28 cellular contexts compared by ENCODE assay signal in genomic region chr12:52229836-52230343, GRCh38. TPM values are rescaled to one million over a fixed set of nuclear protein-coding genes. Genes with fewer than 3 reads are reported as not detected.
A peak's percentile ranks its signal among the peaks of the same experiment; 100 is the strongest.
DNase-seq lines count a peak whose midpoint lies in the region; ATAC-seq and TF ChIP-seq lines count a peak whose summit lies in the region.
"Had no signal": no experiment of that assay in that cellular context is flagged by ENCODE, and none has a peak within 500 bp of the region (broad histone marks: within the 10 kb centered on the region; RNA-seq: fewer than 3 reads in every experiment).

No MANE protein-coding gene starts in this region.

- POLR2A ChIA-PET in PC-9 (lab: Charles Lee; ENCODE audit: unreplicated experiment) = interaction anchor here (0.5 to 1.9 kb wide), 14 partner anchors 8 to 849 kb away, joined by 3 to 29 read pairs (median 6); partner anchors contain the start of gene SPRYD3
- POLR2A ChIA-PET in T-cell (lab: Charles Lee) = interaction anchor here in 1 of 2 donors (0.6 kb wide), 1 partner anchor 269 kb away, joined by 3 read pairs; no protein-coding TSS in a partner anchor
- POLR2A ChIA-PET in activated CD8-positive, alpha-beta T cell treated with anti-CD3 and anti-CD28 coated beads for 36 hours (lab: Charles Lee) = no interaction called here

- H3K23ac ChIP-seq in trophoblast cell (ENCODE audit: low read length) = no peak overlapping the region

- peak overlapping the region; percentile 87 for H2BK120ac ChIP-seq in trophoblast cell (ENCODE audit: insufficient read depth, low read length, poor library complexity)

- H4K8ac ChIP-seq in trophoblast cell (ENCODE audit: low read depth, low read length) = peak overlapping the region; percentile 15

- H3K27me3 ChIP-seq in ACC112 (ENCODE audit: insufficient read depth, low read length) = no peaks in the 10 kb centered on the region
- H3K27me3 ChIP-seq in PC-9 (ENCODE audit: insufficient read depth, low read depth) = no peaks in the 10 kb centered on the region
- H3K27me3 ChIP-seq in mammary epithelial cell (ENCODE audit: insufficient read depth, low read length) = no peaks in the 10 kb centered on the region
- H3K27me3 ChIP-seq in trophoblast cell (ENCODE audit: insufficient read depth, low read length) = no peaks in the 10 kb centered on the region
- peaks cover 37% of the 10 kb centered on the region for H3K27me3 ChIP-seq in GM23338 (ENCODE audit: insufficient read depth)

- H3K4me3 Mint-ChIP-seq in GM23338 (no peak overlapping the region), T-cell (no peak overlapping the region)
- no peak overlapping the region for H3K4me3 Mint-ChIP-seq in activated CD8-positive, alpha-beta T cell treated with anti-CD3 and anti-CD28 coated beads for 36 hours
- H3K4me3 Mint-ChIP-seq: activated CD4-positive, alpha-beta T cell treated with anti-CD3 and anti-CD28 coated beads for 36 hours; activated naive CD4-positive, alpha-beta T cell treated with anti-CD3 and anti-CD28 coated beads, Interleukin-2, amount 10 ng/mL, durations not matched to agents 7 days and 5 days; activated T-cell treated with anti-CD3 and anti-CD28 coated beads, Interleukin-2, amount 50 U/mL, for 72 hours; neural progenitor cell; stimulated activated naive CD8-positive, alpha-beta T cell treated with anti-CD3 and anti-CD28 coated beads, Interleukin-15, Interleukin-2, amounts not matched to agents 100 ng/mL and 50 ng/mL, for 24 hours had no signal

- H3K9me3 Mint-ChIP-seq in GM23338 (no peaks in the 10 kb centered on the region), T-cell (no peaks in the 10 kb centered on the region)
- no peaks in the 10 kb centered on the region for H3K9me3 Mint-ChIP-seq in activated CD8-positive, alpha-beta T cell treated with anti-CD3 and anti-CD28 coated beads for 36 hours
- H3K9me3 Mint-ChIP-seq: activated naive CD4-positive, alpha-beta T cell treated with anti-CD3 and anti-CD28 coated beads, Interleukin-2, amount 10 ng/mL, durations not matched to agents 7 days and 5 days; activated T-cell treated with anti-CD3 and anti-CD28 coated beads, Interleukin-2, amount 50 U/mL, for 72 hours; neural progenitor cell; stimulated activated naive CD8-positive, alpha-beta T cell treated with anti-CD3 and anti-CD28 coated beads, Interleukin-15, Interleukin-2, amounts not matched to agents 100 ng/mL and 50 ng/mL, for 24 hours had no signal

- whole genome bisulfite sequencing in mammary epithelial cell (ENCODE audit: low coverage, missing lambda C conversion rate) = 88% methylated on average over 2 of the region's 2 CpGs
- no CpG with 5 or more reads among the region's 2 CpGs for WGBS in trophoblast cell (ENCODE audit: extremely low coverage, insufficient coverage, insufficient read length)

- no peaks in the 10 kb centered on the region for H3K9me2 ChIP-seq in PC-9 (ENCODE audit: insufficient read depth)
- no peaks in the 10 kb centered on the region for H3K9me2 ChIP-seq in GM23338 (ENCODE audit: insufficient read depth)

- peak overlapping the region; percentile 66 for H2BK5ac ChIP-seq in trophoblast cell (ENCODE audit: low read depth, low read length, poor library complexity)

- peak overlapping the region; percentile 21 for H2AK5ac ChIP-seq in trophoblast cell (ENCODE audit: low read length)

- peaks cover 52% of the 10 kb centered on the region for H3K79me1 ChIP-seq in trophoblast cell (ENCODE audit: low read length)

- H3K79me2 ChIP-seq in ACC112 (ENCODE audit: control insufficient read depth, insufficient read depth, low read length, unreplicated experiment) = no peaks in the 10 kb centered on the region
- H3K79me2 ChIP-seq in PC-9 (ENCODE audit: low read depth) = peaks cover 35% of the 10 kb centered on the region
- peaks cover 32% of the 10 kb centered on the region for H3K79me2 ChIP-seq in mammary epithelial cell (ENCODE audit: insufficient read depth, low read length)
- peaks cover 26% of the 10 kb centered on the region for H3K79me2 ChIP-seq in trophoblast cell (ENCODE audit: control insufficient read depth, insufficient read depth, low read length, poor library complexity)
- no peaks in the 10 kb centered on the region for H3K79me2 ChIP-seq in GM23338 (replicated peaks; ENCODE audit: insufficient read depth)
- H3K79me2 ChIP-seq: hepatocyte had no signal

- peak overlapping the region; percentile 95 for H3K27ac ChIP-seq in ACC112 (ENCODE audit: low read depth, low read length)
- peak overlapping the region; percentile 97 for H3K27ac ChIP-seq in PC-9
- H3K27ac ChIP-seq in mammary epithelial cell (ENCODE audit: insufficient read depth, low read depth, low read length) = peak overlapping the region; percentile 79
- peak overlapping the region; percentile 54 for H3K27ac ChIP-seq in trophoblast cell (ENCODE audit: low read depth, low read length)
- no peak overlapping the region for H3K27ac ChIP-seq in GM23338 (ENCODE audit: low read depth)
- H3K27ac ChIP-seq: BLaER1, neural progenitor cell, transverse colon had no signal

- H3K4me2 ChIP-seq in PC-9 (peak overlapping the region; percentile 99), mammary epithelial cell (ENCODE audit: insufficient read depth, low read depth, low read length) (peak overlapping the region; percentile 30), trophoblast cell (ENCODE audit: low read length) (no peak overlapping the region), GM23338 (no peak overlapping the region)
- H3K4me2 ChIP-seq: BLaER1, hepatocyte, neural progenitor cell had no signal

- BruUV-seq in PC-9 (replicated peaks; lab: Mats Ljungman, UMichigan) (no TSS peak), mammary epithelial cell (replicated peaks; lab: Mats Ljungman, UMichigan) (no TSS peak)

- peak overlapping the region; percentile 80 for H2BK12ac ChIP-seq in trophoblast cell (ENCODE audit: low read length)

- intact Hi-C loops in PC-9 (cut with micrococcal nuclease; ENCODE audit: unreplicated experiment) = loop anchor here (1.0 to 5.0 kb wide), 3 partner anchors 15 to 717 kb away; partner anchors contain the start of gene KRT18
- intact Hi-C loops in mammary epithelial cell (cut with micrococcal nuclease) = loop anchor here (2.0 to 5.0 kb wide), 2 partner anchors 15 to 292 kb away; partner anchors contain the start of gene KRT5
- intact Hi-C loops in activated CD8-positive, alpha-beta T cell treated with anti-CD3 and anti-CD28 coated beads for 36 hours (cut with micrococcal nuclease) = no loop called here

- no peaks in the 10 kb centered on the region for H3K36me3 ChIP-seq in ACC112 (ENCODE audit: insufficient read depth, low read length)
- H3K36me3 ChIP-seq in PC-9 (ENCODE audit: low read depth) = peaks cover 8% of the 10 kb centered on the region
- H3K36me3 ChIP-seq in mammary epithelial cell (ENCODE audit: insufficient read depth, low read length) = peaks cover 6% of the 10 kb centered on the region
- H3K36me3 ChIP-seq in trophoblast cell (ENCODE audit: control insufficient read depth in 1 of 2, insufficient read depth in 2 of 2, low read length in 2 of 2) = peaks cover 2 to 3% of the 10 kb centered on the region in 2 experiments
- no peaks in the 10 kb centered on the region for H3K36me3 ChIP-seq in GM23338 (ENCODE audit: insufficient read depth)
- H3K36me3 ChIP-seq: BLaER1, neural progenitor cell, transverse colon had no signal

- H3K36me3 Mint-ChIP-seq in GM23338 (ENCODE audit: low read depth) (no peaks in the 10 kb centered on the region; the same call in 2 of the 3 replicates), T-cell (no peaks in the 10 kb centered on the region)
- no peaks in the 10 kb centered on the region for H3K36me3 Mint-ChIP-seq in activated CD8-positive, alpha-beta T cell treated with anti-CD3 and anti-CD28 coated beads for 36 hours (ENCODE audit: low read depth)
- H3K36me3 Mint-ChIP-seq: activated naive CD4-positive, alpha-beta T cell treated with anti-CD3 and anti-CD28 coated beads, Interleukin-2, amount 10 ng/mL, durations not matched to agents 7 days and 5 days; neural progenitor cell had no signal

- DNase-seq in PC-9 = no peak
- DNase-seq in mammary epithelial cell = no peak
- peak in 1 of 2 donors; percentile 39 for DNase-seq in trophoblast cell
- DNase-seq in GM23338 (ENCODE audit: low spot score) = no peak
- DNase-seq in T-cell = no peak
- no peak for DNase-seq in activated CD8-positive, alpha-beta T cell treated with anti-CD3 and anti-CD28 coated beads for 36 hours
- DNase-seq: activated CD4-positive, alpha-beta T cell treated with anti-CD3 and anti-CD28 coated beads for 36 hours; activated naive CD4-positive, alpha-beta T cell treated with anti-CD3 and anti-CD28 coated beads, Interleukin-2, amount 10 ng/mL, durations not matched to agents 7 days and 5 days; activated T-cell treated with anti-CD3 and anti-CD28 coated beads, Interleukin-2, amount 50 U/mL, for 72 hours; anterior cingulate cortex; erythroblast; foreskin melanocyte; H7; Karpas-422; NCI-H1048; NCI-H187 treated with DMSO at 0.1 percent for 48 hours; NCI-H774; SHP77 treated with DMSO at 0.1 percent for 48 hours; stimulated activated CD4-positive, alpha-beta T cell treated with anti-CD3 and anti-CD28 coated beads, Interleukin-12 subunit alpha, Interleukin-12 subunit beta, amount 100 ng/mL, for 4 hours; transverse colon had no signal

- no peak overlapping the region for H2AFZ ChIP-seq in ACC112 (ENCODE audit: low read length, unreplicated experiment)
- H2AFZ ChIP-seq in PC-9 = no peak overlapping the region
- no peak overlapping the region for H2AFZ ChIP-seq in mammary epithelial cell (ENCODE audit: low read depth, low read length)
- H2AFZ ChIP-seq in trophoblast cell (ENCODE audit: insufficient read depth, low read length, poor library complexity) = no peak overlapping the region
- no peak overlapping the region for H2AFZ ChIP-seq in GM23338
- H2AFZ ChIP-seq: hepatocyte, neural progenitor cell had no signal

- CTCF ChIA-PET in PC-9 (lab: Charles Lee) (interaction anchor here (1.5 kb wide), 1 partner anchor 14 kb away, joined by 10 read pairs; no protein-coding TSS in a partner anchor), mammary epithelial cell (lab: Charles Lee; ENCODE audit: low non-redundant PET) (no interaction called here), T-cell (lab: Charles Lee) (no interaction called here)
- CTCF ChIA-PET in activated CD8-positive, alpha-beta T cell treated with anti-CD3 and anti-CD28 coated beads for 36 hours (lab: Charles Lee) = no interaction called here

- dilution Hi-C loops in mammary epithelial cell (cut with HindIII; ENCODE audit: low sequenced_read_pairs) = no loop called here

- TF ChIP-seq CTCF in PC-9 (conservative IDR thresholded peaks at IDR 0.05) = no peak
- TF ChIP-seq CTCF in mammary epithelial cell (conservative IDR thresholded peaks at IDR 0.05 in 1 of 2, IDR thresholded peaks at IDR 0.05 in 1 of 2; ENCODE audit: extremely low read depth in 1 of 2, insufficient read depth in 1 of 2, low read depth in 1 of 2, low read length in 2 of 2) = no peak
- TF ChIP-seq CTCF in GM23338 (conservative IDR thresholded peaks at IDR 0.05; ENCODE audit: low read depth in 2 of 2) = no peak
- TF ChIP-seq CTCF in activated CD8-positive, alpha-beta T cell treated with anti-CD3 and anti-CD28 coated beads for 36 hours (IDR thresholded peaks at IDR 0.05) = no peak

- H3F3A ChIP-seq in PC-9 (ENCODE audit: insufficient read depth, low read depth) = peaks cover 56% of the 10 kb centered on the region
- no peaks in the 10 kb centered on the region for H3F3A ChIP-seq in GM23338 (replicated peaks; ENCODE audit: low read depth)

- H3K27ac Mint-ChIP-seq in GM23338 (no peak overlapping the region), T-cell (no peak overlapping the region)
- H3K27ac Mint-ChIP-seq in activated CD8-positive, alpha-beta T cell treated with anti-CD3 and anti-CD28 coated beads for 36 hours = no peak overlapping the region
- H3K27ac Mint-ChIP-seq: activated CD4-positive, alpha-beta T cell treated with anti-CD3 and anti-CD28 coated beads for 36 hours; activated naive CD4-positive, alpha-beta T cell treated with anti-CD3 and anti-CD28 coated beads, Interleukin-2, amount 10 ng/mL, durations not matched to agents 7 days and 5 days; activated T-cell treated with anti-CD3 and anti-CD28 coated beads, Interleukin-2, amount 50 U/mL, for 72 hours; stimulated activated naive CD8-positive, alpha-beta T cell treated with anti-CD3 and anti-CD28 coated beads, Interleukin-15, Interleukin-2, amounts not matched to agents 100 ng/mL and 50 ng/mL, for 24 hours had no signal

- H4K91ac ChIP-seq in trophoblast cell (ENCODE audit: low read depth, low read length) = peak overlapping the region; percentile 88

- no peak overlapping the region for H3K4me3 ChIP-seq in ACC112 (ENCODE audit: low read depth, low read length)
- no peak overlapping the region for H3K4me3 ChIP-seq in PC-9
- H3K4me3 ChIP-seq in mammary epithelial cell (replicated peaks in 1 of 3; ENCODE audit: insufficient read depth in 1 of 3, low read depth in 2 of 3, low read length in 3 of 3) = no peak overlapping the region
- H3K4me3 ChIP-seq in trophoblast cell (ENCODE audit: low read depth, low read length) = no peak overlapping the region
- no peak overlapping the region for H3K4me3 ChIP-seq in GM23338
- H3K4me3 ChIP-seq: BLaER1, hepatocyte, neural progenitor cell, transverse colon had no signal

- peak overlapping the region; percentile 50 for H3K14ac ChIP-seq in trophoblast cell (ENCODE audit: low read length)

- peak overlapping the region; percentile 19 for H3K18ac ChIP-seq in trophoblast cell (ENCODE audit: low read length)

- H3K4me1 ChIP-seq in ACC112 (ENCODE audit: control insufficient read depth, insufficient read depth, low read length, unreplicated experiment) (peaks cover 48% of the 10 kb centered on the region), PC-9 (replicated peaks; ENCODE audit: insufficient read depth) (peaks cover 67% of the 10 kb centered on the region), mammary epithelial cell (ENCODE audit: insufficient read depth, low read length) (peaks cover 49% of the 10 kb centered on the region), trophoblast cell (ENCODE audit: control insufficient read depth in 1 of 2, insufficient read depth in 2 of 2, low read length in 2 of 2) (peaks cover 40 to 51% of the 10 kb centered on the region in 2 experiments), GM23338 (ENCODE audit: insufficient read depth) (peaks cover 22% of the 10 kb centered on the region)

- H3K9ac ChIP-seq in mammary epithelial cell (ENCODE audit: insufficient read depth, low read length) (peak overlapping the region; percentile 25), trophoblast cell (ENCODE audit: low read length) (no peak overlapping the region)
- H3K9ac ChIP-seq: BLaER1, neural progenitor cell had no signal

- no peaks in the 10 kb centered on the region for H3K9me3 ChIP-seq in PC-9 (ENCODE audit: insufficient read depth, low read depth)
- no peaks in the 10 kb centered on the region for H3K9me3 ChIP-seq in mammary epithelial cell (replicated peaks; ENCODE audit: insufficient read depth, low read length)
- no peaks in the 10 kb centered on the region for H3K9me3 ChIP-seq in trophoblast cell (ENCODE audit: insufficient read depth, low read depth, low read length)
- H3K9me3 ChIP-seq: BLaER1, transverse colon had no signal

- in situ Hi-C loops in mammary epithelial cell (cut with MboI; ENCODE audit: low sequenced_read_pairs in 2 of 2) = no loop called here

- H3K27me3 Mint-ChIP-seq in GM23338 (ENCODE audit: insufficient read depth, low read depth, poor library complexity) (peaks cover 37% of the 10 kb centered on the region), T-cell (peaks cover 42 to 60% of the 10 kb centered on the region in 2 donors)
- peaks cover 56% of the 10 kb centered on the region for H3K27me3 Mint-ChIP-seq in activated CD8-positive, alpha-beta T cell treated with anti-CD3 and anti-CD28 coated beads for 36 hours

- peak overlapping the region; percentile 8 for H3K4ac ChIP-seq in trophoblast cell (ENCODE audit: low read depth, low read length)

- ATAC-seq in GM23338 (no peak), T-cell (replicated peaks in 1 of 4) (no peak), GM18502 (IDR thresholded peaks at IDR 0.05; ENCODE audit: poor library complexity, unreplicated experiment) (no peak)
- no peak for ATAC-seq in activated CD8-positive, alpha-beta T cell treated with anti-CD3 and anti-CD28 coated beads for 36 hours
- ATAC-seq: activated CD4-positive, alpha-beta T cell treated with anti-CD3 and anti-CD28 coated beads for 36 hours; activated T-cell treated with anti-CD3 and anti-CD28 coated beads, Interleukin-2, amount 50 U/mL, for 72 hours had no signal

- peaks cover 14% of the 10 kb centered on the region for H4K20me1 ChIP-seq in PC-9 (ENCODE audit: insufficient read depth)
- peaks cover 7% of the 10 kb centered on the region for H4K20me1 ChIP-seq in mammary epithelial cell (ENCODE audit: insufficient read depth, low read length)
- H4K20me1 ChIP-seq in GM23338 (replicated peaks; ENCODE audit: insufficient read depth) = no peaks in the 10 kb centered on the region
- H4K20me1 ChIP-seq: BLaER1 had no signal

- H4K12ac ChIP-seq in trophoblast cell (ENCODE audit: low read depth, low read length) = no peak overlapping the region

- H3K4me1 Mint-ChIP-seq in GM23338 = peaks cover 34% of the 10 kb centered on the region
- peaks cover 0 to 2% (median 0%) of the 10 kb centered on the region in 3 donors for H3K4me1 Mint-ChIP-seq in T-cell
- H3K4me1 Mint-ChIP-seq in activated CD8-positive, alpha-beta T cell treated with anti-CD3 and anti-CD28 coated beads for 36 hours (ENCODE audit: low read depth) = no peaks in the 10 kb centered on the region
- H3K4me1 Mint-ChIP-seq: activated CD4-positive, alpha-beta T cell treated with anti-CD3 and anti-CD28 coated beads for 36 hours; activated naive CD4-positive, alpha-beta T cell treated with anti-CD3 and anti-CD28 coated beads, Interleukin-2, amount 10 ng/mL, durations not matched to agents 7 days and 5 days had no signal

RNA-seq across cellular contexts. Expression of gene KRT7, which starts 3.2 kb away (rescaled TPM):
- total RNA-seq in PC-9 (2021) = 3,783 and 4,555 TPM in 2 replicates
- total RNA-seq in mammary epithelial cell = 1,000 to 10,000 TPM; 2,215 to 3,387 TPM
- 3,281 TPM for polyA plus RNA-seq in mammary epithelial cell
- polyA minus RNA-seq in mammary epithelial cell = 4,390 TPM
- polyA plus RNA-seq in trophoblast cell (2013) = 666 and 746 TPM in 2 replicates
- total RNA-seq in GM23338 (2014; rRNA removed; shearing (Covaris generic)) = 9.4 and 11.7 TPM in 2 replicates
- 6.5 and 16.4 TPM in 2 replicates for polyA plus RNA-seq in GM23338 (2016; fragmentation: Nextera tagmentation; extraction: Ambion mirVana)
- total RNA-seq in T-cell = 1 to 10 TPM in 3 of 5 donors, not detected in 2; 2.7 to 3.8 (median 3.3) TPM
- total RNA-seq in activated CD8-positive, alpha-beta T cell treated with anti-CD3 and anti-CD28 coated beads for 36 hours = 1 to 10 TPM; 2.1 to 3.1 TPM
- total RNA-seq: OCI-LY7 had no signal

RNA-seq across cellular contexts. Expression of gene KRT80, which starts 38.1 kb away (rescaled TPM):
- 84.1 and 94.9 TPM in 2 replicates for total RNA-seq in PC-9 (2021)
- 1 to 10 TPM; 1.8 to 2.7 TPM for total RNA-seq in mammary epithelial cell
- polyA plus RNA-seq in mammary epithelial cell = 1.2 TPM
- polyA minus RNA-seq in mammary epithelial cell = not detected
- polyA plus RNA-seq in trophoblast cell (2013) = 26.3 and 28.8 TPM in 2 replicates
- not detected in 2 replicates for total RNA-seq in GM23338 (2014; rRNA removed; shearing (Covaris generic))
- not detected in 2 replicates for polyA plus RNA-seq in GM23338 (2016; fragmentation: Nextera tagmentation; extraction: Ambion mirVana)
- under 1 TPM in 2 of 5 donors, not detected in 3; 0.09 to 0.12 TPM for total RNA-seq in T-cell
- not detected for total RNA-seq in activated CD8-positive, alpha-beta T cell treated with anti-CD3 and anti-CD28 coated beads for 36 hours
- total RNA-seq: activated CD4-positive, alpha-beta T cell treated with anti-CD3 and anti-CD28 coated beads for 36 hours; activated T-cell treated with anti-CD3 and anti-CD28 coated beads, Interleukin-2, amount 50 U/mL, for 72 hours; H7; OCI-LY7; T-helper 1 cell treated with Interleukin-12 subunit alpha and Interleukin-12 subunit beta and Interleukin-4 antibody, amounts not matched to agents 30 ng/mL and 1 ng/mL, for 36 hours had no signal

RNA-seq across cellular contexts. Expression of gene KRT86, which starts 44.6 kb away (rescaled TPM):
- total RNA-seq in PC-9 (2021) (2.7 and 5.7 TPM in 2 replicates), mammary epithelial cell (10 to 100 TPM in 1 of 2 donors, 1 to 10 TPM in 1; 6.3 to 34.9 TPM), T-cell (under 1 TPM in 1 of 5 donors, not detected in 4; 0.35 TPM)
- polyA plus RNA-seq in mammary epithelial cell (8.6 TPM), GM23338 (2016; fragmentation: Nextera tagmentation; extraction: Ambion mirVana) (0.16 and 0.30 TPM in 2 replicates)
- 0.72 TPM for polyA minus RNA-seq in mammary epithelial cell
- polyA plus RNA-seq in trophoblast cell (2013) = 0.10 and 0.14 TPM in 2 replicates
- not detected in 2 replicates for total RNA-seq in GM23338 (2014; rRNA removed; shearing (Covaris generic))
- total RNA-seq in activated CD8-positive, alpha-beta T cell treated with anti-CD3 and anti-CD28 coated beads for 36 hours = not detected
- total RNA-seq: activated CD4-positive, alpha-beta T cell treated with anti-CD3 and anti-CD28 coated beads for 36 hours; H7; hepatocyte; OCI-LY7 had no signal

Comparison
In these comparisons a context has a peak if more than half of its experiments do, and no peak if none do; other contexts are left out.
1. H3K4me2 ChIP-seq: peak in PC-9 (single experiment) and mammary epithelial cell (single experiment); none in trophoblast cell (single experiment) and GM23338 (single experiment).
2. RNA of gene KRT7, which starts 3.2 kb away (total RNA-seq): 3,783 to 4,555 TPM in PC-9 and 2,215 to 3,387 TPM in mammary epithelial cell; 9.4 to 11.7 TPM in GM23338, 2.1 to 3.1 TPM in activated CD8-positive, alpha-beta T cell treated with anti-CD3 and anti-CD28 coated beads for 36 hours and 2.7 to 3.8 TPM in T-cell; every median in the first group is over 100 times any median in the second.
3. RNA of gene KRT80, which starts 38.1 kb away (total RNA-seq): 84.1 to 94.9 TPM in PC-9; 1.8 to 2.7 TPM in mammary epithelial cell, 0.09 to 0.12 TPM in T-cell, not detected in GM23338 and not detected in activated CD8-positive, alpha-beta T cell treated with anti-CD3 and anti-CD28 coated beads for 36 hours; every median in the first group is over 10 times any median in the second.